1 cellular context compared by ENCODE assay signal in genomic region chr1:39683591-39684312, GRCh38.
TF ChIP-seq lines count a peak whose summit lies in the region.

No MANE protein-coding gene starts in this region.

TF ChIP-seq in endothelial cell of umbilical vein, 7 proteins besides CTCF, POLR2A, EP300 and RAD21 (continued from another document):
- TF ChIP-seq EZH2 (IDR thresholded peaks at IDR 0.05; ENCODE audit: borderline replicate concordance, low read depth, low read length, severe bottlenecking) (peak; percentile 69), POLR2AphosphoS5 (IDR thresholded peaks at IDR 0.05; ENCODE audit: insufficient read depth, low read depth, low read length) (no peak), JUN (IDR thresholded peaks at IDR 0.05; ENCODE audit: borderline replicate concordance, insufficient read depth, insufficient read length, low read depth) (no peak), MYC (IDR thresholded peaks at IDR 0.05; ENCODE audit: low read depth, low read length) (no peak), FOS (IDR thresholded peaks at IDR 0.05; ENCODE audit: borderline replicate concordance, insufficient read depth, low read length) (no peak)
- TF ChIP-seq, protein P1, sequence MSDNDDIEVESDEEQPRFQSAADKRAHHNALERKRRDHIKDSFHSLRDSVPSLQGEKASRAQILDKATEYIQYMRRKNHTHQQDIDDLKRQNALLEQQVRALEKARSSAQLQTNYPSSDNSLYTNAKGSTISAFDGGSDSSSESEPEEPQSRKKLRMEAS (IDR thresholded peaks at IDR 0.05; ENCODE audit: insufficient read depth, insufficient read length): no peak
